8 cellular contexts compared by ENCODE assay signal in the genomic region with DNA sequence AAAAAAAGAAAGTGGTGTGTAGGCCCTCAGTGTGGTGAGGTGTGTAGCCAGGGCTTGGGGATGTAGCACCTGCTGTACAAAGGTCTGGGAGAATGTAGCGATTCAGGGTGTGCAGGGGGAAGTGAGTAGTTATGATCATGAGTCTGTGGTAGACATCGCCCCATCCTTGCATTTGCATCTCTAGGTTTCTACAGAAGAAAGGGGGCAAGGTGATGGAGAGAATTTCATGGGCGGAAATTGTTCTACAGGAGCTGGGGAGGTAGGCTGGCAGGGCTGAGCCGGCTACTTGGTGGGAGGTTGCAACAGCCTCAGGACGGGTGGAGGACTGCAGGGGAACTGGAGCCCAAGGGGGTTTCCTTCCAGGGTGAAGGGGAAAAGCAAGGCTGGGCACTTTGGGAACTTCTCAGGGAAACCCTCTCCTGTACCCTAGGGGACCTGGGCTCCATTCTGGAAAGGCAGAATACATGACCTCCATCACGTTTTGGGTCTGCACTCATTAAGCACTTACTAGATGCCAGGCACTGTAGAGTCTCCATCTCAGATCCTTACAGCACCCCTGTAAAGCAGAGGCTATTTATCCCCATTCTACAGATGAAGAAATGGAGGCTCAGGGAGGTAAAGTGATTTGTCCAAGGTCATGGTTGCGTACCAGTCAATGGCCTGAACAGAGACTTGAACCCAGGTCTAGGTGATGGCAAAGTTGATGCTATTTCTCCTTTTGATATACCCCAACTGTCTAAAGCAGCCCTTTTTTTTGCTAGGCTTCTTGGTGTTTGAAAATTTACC. TPM values are rescaled to one million over a fixed set of nuclear protein-coding genes. Genes with fewer than 3 reads are reported as not detected.
A peak's percentile ranks its signal among the peaks of the same experiment; 100 is the strongest.
DNase-seq lines count a peak whose midpoint lies in the region; ATAC-seq and TF ChIP-seq lines count a peak whose summit lies in the region.

No MANE protein-coding gene starts in this region.

- H3K9me3 Mint-ChIP-seq in glutamatergic neuron (ENCODE audit: unreplicated experiment), result peaks cover 4% of the 10 kb centered on the region
- no peaks in the 10 kb centered on the region for H3K9me3 Mint-ChIP-seq in type B pancreatic cell

- H3K36me3 Mint-ChIP-seq in glutamatergic neuron (ENCODE audit: unreplicated experiment), result no peaks in the 10 kb centered on the region
- no peaks in the 10 kb centered on the region for H3K36me3 Mint-ChIP-seq in type B pancreatic cell

- H3K4me3 Mint-ChIP-seq in glutamatergic neuron (ENCODE audit: unreplicated experiment) (no peak overlapping the region), type B pancreatic cell (no peak overlapping the region)

- H3K27me3 ChIP-seq in skeletal muscle satellite cell (ENCODE audit: control insufficient read depth, insufficient read depth, low read length), result no peaks in the 10 kb centered on the region

- H3K9me3 ChIP-seq in skeletal muscle satellite cell (replicated peaks; ENCODE audit: low read length), result no peaks in the 10 kb centered on the region

- in situ Hi-C loops in GM18951 (cut with MboI; ENCODE audit: low sequenced_read_pairs, unreplicated experiment), result no loop called here

- no peak overlapping the region for H3K4me3 ChIP-seq in skeletal muscle satellite cell (ENCODE audit: low read length)

- DNase-seq in T-helper 9 cell (no peak), kidney glomerular epithelial cell (lab: John Stamatoyannopoulos, UW) (no peak), glutamatergic neuron (no peak), type B pancreatic cell (ENCODE audit: extremely low spot score, unreplicated experiment) (no peak)

- H3K27me3 Mint-ChIP-seq in glutamatergic neuron (ENCODE audit: unreplicated experiment) (peaks cover 5% of the 10 kb centered on the region), type B pancreatic cell (no peaks in the 10 kb centered on the region)

- H3K4me1 Mint-ChIP-seq in glutamatergic neuron (ENCODE audit: low read depth, unreplicated experiment), result no peaks in the 10 kb centered on the region
- no peaks in the 10 kb centered on the region for H3K4me1 Mint-ChIP-seq in type B pancreatic cell (ENCODE audit: unreplicated experiment)

- H3K36me3 ChIP-seq in skeletal muscle satellite cell (ENCODE audit: insufficient read depth, low read length), result no peaks in the 10 kb centered on the region

- peaks cover 23% of the 10 kb centered on the region for H3K4me1 ChIP-seq in skeletal muscle satellite cell (ENCODE audit: control insufficient read depth, insufficient read depth, low read length)

- no peak overlapping the region for H3K27ac Mint-ChIP-seq in glutamatergic neuron (ENCODE audit: unreplicated experiment)
- H3K27ac Mint-ChIP-seq in type B pancreatic cell, result no peak overlapping the region

- H3K4me2 ChIP-seq in skeletal muscle satellite cell (ENCODE audit: low read length), result no peak overlapping the region

- peak overlapping the region; percentile 64 for H3K9ac ChIP-seq in skeletal muscle satellite cell (ENCODE audit: low read depth, low read length)

- TF ChIP-seq POLR2A in GM18951 (IDR thresholded peaks at IDR 0.05; ENCODE audit: extremely low read depth, insufficient read depth, insufficient read length) (peak; percentile 57), Raji (IDR thresholded peaks at IDR 0.05; ENCODE audit: insufficient read depth, low read depth, low read length) (peak; percentile 62)

- no peak for TF ChIP-seq CTCF in glutamatergic neuron (IDR thresholded peaks at IDR 0.05; ENCODE audit: partially characterized antibody, unreplicated experiment)
- no peak for TF ChIP-seq CTCF in type B pancreatic cell (conservative IDR thresholded peaks at IDR 0.05)

- peak; percentile 75 for ATAC-seq in HG02642 (IDR thresholded peaks at IDR 0.05; ENCODE audit: poor library complexity, unreplicated experiment)

RNA-seq across cellular contexts. Expression of a gene that starts 14.5 kb away (rescaled TPM):
- 5.7 and 11.7 TPM in 2 replicates for total RNA-seq in skeletal muscle satellite cell (2012; rRNA removed)
- total RNA-seq in glutamatergic neuron (ENCODE audit: unreplicated experiment), result 5.1 TPM
- 2.4 and 3.3 TPM in 2 replicates for total RNA-seq in type B pancreatic cell (ENCODE audit: low replicate concordance)
